8 cellular contexts compared by ENCODE assay signal in genomic region chr14:106674509-106675125, GRCh38.
DNase-seq lines count a peak whose midpoint lies in the region; ATAC-seq and TF ChIP-seq lines count a peak whose summit lies in the region.
"Not testable (repeated sequence)": the region's sequence is repeated elsewhere in the genome, so short reads cannot be mapped to it uniquely, and the experiment has no call there.

No MANE protein-coding gene starts in this region.

- not testable (repeated sequence) for H3K27me3 ChIP-seq in BLaER1 treated with 17β-estradiol and CSF1 and Interleukin-3, amounts not matched to agents 10 nM and 100 nM

- not testable (repeated sequence) for H3K4me3 Mint-ChIP-seq in activated naive CD4-positive, alpha-beta T cell treated with anti-CD3 and anti-CD28 coated beads for 36 hours; natural killer cell treated with Interleukin-12 subunit alpha and Interleukin-12 subunit beta and Interleukin-15 and Interleukin-18, amount 100 ng/mL, for 72 hours

- H3K9me3 Mint-ChIP-seq in activated naive CD4-positive, alpha-beta T cell treated with anti-CD3 and anti-CD28 coated beads for 36 hours; natural killer cell treated with Interleukin-12 subunit alpha and Interleukin-12 subunit beta and Interleukin-15 and Interleukin-18, amount 100 ng/mL, for 72 hours: not testable (repeated sequence)

- H3K36me3 Mint-ChIP-seq in activated naive CD4-positive, alpha-beta T cell treated with anti-CD3 and anti-CD28 coated beads for 36 hours (ENCODE audit: low read depth); natural killer cell treated with Interleukin-12 subunit alpha and Interleukin-12 subunit beta and Interleukin-15 and Interleukin-18, amount 100 ng/mL, for 72 hours: not testable (repeated sequence)

- H3K9me3 ChIP-seq in BLaER1 treated with 17β-estradiol and CSF1 and Interleukin-3, amounts not matched to agents 10 nM and 100 nM (replicated peaks in 1 of 11), result not testable (repeated sequence)

- not testable (repeated sequence) for DNase-seq in NB4 (ENCODE audit: low read depth)
- peak; percentile 50 for DNase-seq in T-helper 9 cell
- peak; percentile 21 for DNase-seq in activated CD8-positive, alpha-beta memory T cell treated with anti-CD3 and anti-CD28 coated beads, Interleukin-2, amount 50 U/mL, for 1 hour (ENCODE audit: extremely low read depth)
- peak; percentile 82 for DNase-seq in activated naive CD4-positive, alpha-beta T cell treated with anti-CD3 and anti-CD28 coated beads for 36 hours
- peak; percentile 63 for DNase-seq in natural killer cell treated with Interleukin-12 subunit alpha and Interleukin-12 subunit beta and Interleukin-15 and Interleukin-18, amount 100 ng/mL, for 72 hours (ENCODE audit: low spot score)
- DNase-seq in stimulated activated CD8-positive, alpha-beta memory T cell treated with anti-CD3 and anti-CD28 coated beads, Interleukin-7, amount 100 ng/mL, for 24 hours (ENCODE audit: low read depth), result peak; percentile 14

- H3K9ac ChIP-seq in BLaER1 treated with 17β-estradiol and CSF1 and Interleukin-3, amounts not matched to agents 10 nM and 100 nM, result peak overlapping the region in 4 of 11 experiments; percentile 44 to 68 (median 62); a peak in 5 of 22 replicates

- peaks cover 0 to 89% (median 29%) of the 10 kb centered on the region in 10 experiments; a peak in 13 of 20 replicates for H3K4me1 ChIP-seq in BLaER1 treated with 17β-estradiol and CSF1 and Interleukin-3, amounts not matched to agents 10 nM and 100 nM

- CTCF ChIA-PET in activated naive CD4-positive, alpha-beta T cell treated with anti-CD3 and anti-CD28 coated beads for 36 hours (lab: Charles Lee), result interaction anchor here (0.8 to 2.1 kb wide), 11 partner anchors 8 to 82 kb away, joined by 3 to 8 read pairs (median 3); no protein-coding TSS in a partner anchor

- peak; percentile 48; the same call in 1 of the 2 replicates for TF ChIP-seq CTCF in GM12875 (IDR thresholded peaks at IDR 0.05; ENCODE audit: borderline replicate concordance, insufficient read depth, low read depth, low read length)
- peak; percentile 9 for TF ChIP-seq CTCF in NB4 (IDR thresholded peaks at IDR 0.05; ENCODE audit: low read depth, low read length)

- not testable (repeated sequence) for H3K4me1 Mint-ChIP-seq in activated naive CD4-positive, alpha-beta T cell treated with anti-CD3 and anti-CD28 coated beads for 36 hours (ENCODE audit: low read depth); natural killer cell treated with Interleukin-12 subunit alpha and Interleukin-12 subunit beta and Interleukin-15 and Interleukin-18, amount 100 ng/mL, for 72 hours (ENCODE audit: low read depth in 2 of 2)

- H3K27me3 Mint-ChIP-seq in activated naive CD4-positive, alpha-beta T cell treated with anti-CD3 and anti-CD28 coated beads for 36 hours (ENCODE audit: low read depth), result not testable (repeated sequence)
- H3K27me3 Mint-ChIP-seq in natural killer cell treated with Interleukin-12 subunit alpha and Interleukin-12 subunit beta and Interleukin-15 and Interleukin-18, amount 100 ng/mL, for 72 hours, result peaks cover 21 to 33% of the 10 kb centered on the region in 2 donors

- H3K27ac ChIP-seq in BLaER1 treated with 17β-estradiol and CSF1 and Interleukin-3, amounts not matched to agents 10 nM and 100 nM, result peak overlapping the region in 5 of 11 experiments; percentile 41 to 70 (median 58); a peak in 9 of 22 replicates

- intact Hi-C loops in activated naive CD4-positive, alpha-beta T cell treated with anti-CD3 and anti-CD28 coated beads for 36 hours (cut with micrococcal nuclease), result not testable (repeated sequence)

- H4K20me1 ChIP-seq in BLaER1 treated with 17β-estradiol and CSF1 and Interleukin-3, amounts not matched to agents 10 nM and 100 nM, result not testable (repeated sequence)

- ATAC-seq in natural killer cell treated with Interleukin-12 subunit alpha and Interleukin-12 subunit beta and Interleukin-15 and Interleukin-18, amount 100 ng/mL, for 72 hours, result not testable (repeated sequence)

- not testable (repeated sequence) for H3K36me3 ChIP-seq in BLaER1 treated with 17β-estradiol and CSF1 and Interleukin-3, amounts not matched to agents 10 nM and 100 nM

- peak overlapping the region in 10 of 11 experiments; percentile 22 to 70 (median 54); a peak in 18 of 22 replicates for H3K4me2 ChIP-seq in BLaER1 treated with 17β-estradiol and CSF1 and Interleukin-3, amounts not matched to agents 10 nM and 100 nM

- H3K27ac Mint-ChIP-seq in activated naive CD4-positive, alpha-beta T cell treated with anti-CD3 and anti-CD28 coated beads for 36 hours; natural killer cell treated with Interleukin-12 subunit alpha and Interleukin-12 subunit beta and Interleukin-15 and Interleukin-18, amount 100 ng/mL, for 72 hours: not testable (repeated sequence)

- not testable (repeated sequence) for TF ChIP-seq POLR2A in NB4 (IDR thresholded peaks at IDR 0.05; ENCODE audit: extremely low read depth, insufficient read length)

- H3K4me3 ChIP-seq in BLaER1 treated with 17β-estradiol and CSF1 and Interleukin-3, amounts not matched to agents 10 nM and 100 nM, result peak overlapping the region in 2 of 10 experiments; percentile 34 to 47; a peak in 2 of 20 replicates
- H3K4me3 ChIP-seq in GM12875 (ENCODE audit: low read depth, low read length); NB4 (ENCODE audit: low read depth, low read length): not testable (repeated sequence)
